In the genomic region with DNA sequence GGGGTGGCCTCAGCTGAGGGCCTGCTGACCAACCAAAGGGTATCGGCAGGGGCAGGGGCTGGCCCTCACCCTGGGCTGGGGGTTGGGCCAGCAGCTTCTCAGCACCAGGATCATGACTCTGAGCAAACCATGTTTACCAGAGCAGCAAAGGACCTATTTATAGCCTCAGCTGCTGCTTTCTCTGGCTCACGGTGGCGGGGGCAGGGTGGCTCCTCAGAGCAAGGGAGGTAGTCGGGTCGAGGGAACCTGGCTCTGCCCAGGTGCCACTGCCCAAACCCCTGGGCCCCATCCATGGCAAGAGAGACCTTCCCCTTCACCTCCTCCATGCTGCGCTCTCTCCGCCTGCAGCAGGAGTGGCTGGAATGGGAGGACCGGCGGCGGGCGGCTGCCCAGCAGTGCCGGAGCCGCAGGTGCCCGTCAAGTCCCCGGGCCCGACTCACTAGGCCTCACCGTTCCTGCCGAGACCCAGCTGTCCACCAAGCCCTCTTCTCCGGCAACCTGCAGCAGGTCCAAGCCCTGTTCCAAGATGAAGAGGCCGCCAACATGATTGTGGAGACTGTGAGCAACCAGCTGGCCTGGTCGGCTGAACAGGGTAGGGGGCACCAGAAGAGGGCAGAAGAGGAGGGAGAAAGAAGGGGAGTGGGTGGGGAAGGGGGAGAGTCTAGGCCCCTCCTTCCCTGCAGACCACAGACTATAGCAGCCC, we compare ENCODE assay signal across 1 cellular context.
A peak's percentile ranks its signal among the peaks of the same experiment; 100 is the strongest.
TF ChIP-seq lines count a peak whose summit lies in the region.

A gene with protein sequence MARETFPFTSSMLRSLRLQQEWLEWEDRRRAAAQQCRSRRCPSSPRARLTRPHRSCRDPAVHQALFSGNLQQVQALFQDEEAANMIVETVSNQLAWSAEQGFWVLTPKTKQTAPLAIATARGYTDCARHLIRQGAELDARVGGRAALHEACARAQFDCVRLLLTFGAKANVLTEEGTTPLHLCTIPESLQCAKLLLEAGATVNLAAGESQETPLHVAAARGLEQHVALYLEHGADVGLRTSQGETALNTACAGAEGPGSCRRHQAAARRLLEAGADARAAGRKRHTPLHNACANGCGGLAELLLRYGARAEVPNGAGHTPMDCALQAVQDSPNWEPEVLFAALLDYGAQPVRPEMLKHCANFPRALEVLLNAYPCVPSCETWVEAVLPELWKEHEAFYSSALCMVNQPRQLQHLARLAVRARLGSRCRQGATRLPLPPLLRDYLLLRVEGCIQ (plus strand): TSS at position 206 of the 703 bp plus-strand sequence. CDS start 86 bp downstream, at position 292.

TF ChIP-seq in HepG2, 621 proteins besides CTCF, POLR2A, EP300 and RAD21 (continued from another document and continues in another):
- TF ChIP-seq, protein P1, sequence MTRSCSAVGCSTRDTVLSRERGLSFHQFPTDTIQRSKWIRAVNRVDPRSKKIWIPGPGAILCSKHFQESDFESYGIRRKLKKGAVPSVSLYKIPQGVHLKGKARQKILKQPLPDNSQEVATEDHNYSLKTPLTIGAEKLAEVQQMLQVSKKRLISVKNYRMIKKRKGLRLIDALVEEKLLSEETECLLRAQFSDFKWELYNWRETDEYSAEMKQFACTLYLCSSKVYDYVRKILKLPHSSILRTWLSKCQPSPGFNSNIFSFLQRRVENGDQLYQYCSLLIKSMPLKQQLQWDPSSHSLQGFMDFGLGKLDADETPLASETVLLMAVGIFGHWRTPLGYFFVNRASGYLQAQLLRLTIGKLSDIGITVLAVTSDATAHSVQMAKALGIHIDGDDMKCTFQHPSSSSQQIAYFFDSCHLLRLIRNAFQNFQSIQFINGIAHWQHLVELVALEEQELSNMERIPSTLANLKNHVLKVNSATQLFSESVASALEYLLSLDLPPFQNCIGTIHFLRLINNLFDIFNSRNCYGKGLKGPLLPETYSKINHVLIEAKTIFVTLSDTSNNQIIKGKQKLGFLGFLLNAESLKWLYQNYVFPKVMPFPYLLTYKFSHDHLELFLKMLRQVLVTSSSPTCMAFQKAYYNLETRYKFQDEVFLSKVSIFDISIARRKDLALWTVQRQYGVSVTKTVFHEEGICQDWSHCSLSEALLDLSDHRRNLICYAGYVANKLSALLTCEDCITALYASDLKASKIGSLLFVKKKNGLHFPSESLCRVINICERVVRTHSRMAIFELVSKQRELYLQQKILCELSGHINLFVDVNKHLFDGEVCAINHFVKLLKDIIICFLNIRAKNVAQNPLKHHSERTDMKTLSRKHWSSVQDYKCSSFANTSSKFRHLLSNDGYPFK (CRISPR knock-in tag; IDR thresholded peaks at IDR 0.05; ENCODE audit: borderline replicate concordance), result peak; percentile 48; the same call in 1 of the 2 replicates
- TF ChIP-seq ZNF501 (CRISPR knock-in tag; IDR thresholded peaks at IDR 0.05) (peak; percentile 56), CHD4 (IDR thresholded peaks at IDR 0.05; ENCODE audit: borderline replicate concordance, low read length) (no peak), ZC3H4 (CRISPR knock-in tag; IDR thresholded peaks at IDR 0.05; ENCODE audit: borderline replicate concordance) (no peak), TOE1 (CRISPR knock-in tag; IDR thresholded peaks at IDR 0.05) (no peak), FOXO1 (CRISPR knock-in tag; IDR thresholded peaks at IDR 0.05) (peak; percentile 42; the same call in 1 of the 2 replicates), ZNF549 (CRISPR knock-in tag; IDR thresholded peaks at IDR 0.05) (no peak), ZNF547 (CRISPR knock-in tag; IDR thresholded peaks at IDR 0.05) (no peak), ZNF296 (CRISPR knock-in tag; conservative IDR thresholded peaks at IDR 0.05) (no peak), ZNF33A (CRISPR knock-in tag; IDR thresholded peaks at IDR 0.05; ENCODE audit: borderline replicate concordance) (no peak), POLR2G (IDR thresholded peaks at IDR 0.05; ENCODE audit: low read depth, low read length) (0 out of 2 replicates have a peak, but pooled peaks have one; percentile 22), ZNF33B (CRISPR knock-in tag; IDR thresholded peaks at IDR 0.05) (no peak), RBM39 (IDR thresholded peaks at IDR 0.05; ENCODE audit: low read depth, low read length, poor library complexity, severe bottlenecking) (no peak), ZNF337 (CRISPR knock-in tag; IDR thresholded peaks at IDR 0.05; ENCODE audit: borderline replicate concordance, low read depth) (no peak), NBN (conservative IDR thresholded peaks at IDR 0.05) (no peak), SP140L (CRISPR knock-in tag; IDR thresholded peaks at IDR 0.05; ENCODE audit: borderline replicate concordance) (no peak), ZIK1 (CRISPR knock-in tag; IDR thresholded peaks at IDR 0.05; ENCODE audit: borderline replicate concordance, low read depth) (no peak), ZFP90 (CRISPR knock-in tag; IDR thresholded peaks at IDR 0.05; ENCODE audit: borderline replicate concordance) (no peak), TCF12 (IDR thresholded peaks at IDR 0.05) (no peak), TCF12 (CRISPR knock-in tag; IDR thresholded peaks at IDR 0.05) (no peak), ZNF713 (CRISPR knock-in tag; IDR thresholded peaks at IDR 0.05) (0 out of 2 replicates have a peak, but pooled peaks have one; percentile 69), ZNF431 (CRISPR knock-in tag; IDR thresholded peaks at IDR 0.05; ENCODE audit: borderline replicate concordance, low read depth) (no peak), SOX5 (CRISPR knock-in tag; IDR thresholded peaks at IDR 0.05; ENCODE audit: borderline replicate concordance) (no peak), THYN1 (CRISPR knock-in tag; IDR thresholded peaks at IDR 0.05; ENCODE audit: borderline replicate concordance, low read depth) (no peak), MLLT10 (CRISPR knock-in tag; IDR thresholded peaks at IDR 0.05) (no peak), ZBTB7B (CRISPR knock-in tag; IDR thresholded peaks at IDR 0.05) (no peak), SP2 (CRISPR knock-in tag; IDR thresholded peaks at IDR 0.05) (no peak), ESRRA (CRISPR knock-in tag; IDR thresholded peaks at IDR 0.05; ENCODE audit: low read depth) (no peak), HNRNPLL (IDR thresholded peaks at IDR 0.05; ENCODE audit: low read depth, low read length, poor library complexity, severe bottlenecking) (peak; percentile 67), ZFX (CRISPR knock-in tag; IDR thresholded peaks at IDR 0.05; ENCODE audit: low read depth) (peak; percentile 78)
- TF ChIP-seq, protein P2, sequence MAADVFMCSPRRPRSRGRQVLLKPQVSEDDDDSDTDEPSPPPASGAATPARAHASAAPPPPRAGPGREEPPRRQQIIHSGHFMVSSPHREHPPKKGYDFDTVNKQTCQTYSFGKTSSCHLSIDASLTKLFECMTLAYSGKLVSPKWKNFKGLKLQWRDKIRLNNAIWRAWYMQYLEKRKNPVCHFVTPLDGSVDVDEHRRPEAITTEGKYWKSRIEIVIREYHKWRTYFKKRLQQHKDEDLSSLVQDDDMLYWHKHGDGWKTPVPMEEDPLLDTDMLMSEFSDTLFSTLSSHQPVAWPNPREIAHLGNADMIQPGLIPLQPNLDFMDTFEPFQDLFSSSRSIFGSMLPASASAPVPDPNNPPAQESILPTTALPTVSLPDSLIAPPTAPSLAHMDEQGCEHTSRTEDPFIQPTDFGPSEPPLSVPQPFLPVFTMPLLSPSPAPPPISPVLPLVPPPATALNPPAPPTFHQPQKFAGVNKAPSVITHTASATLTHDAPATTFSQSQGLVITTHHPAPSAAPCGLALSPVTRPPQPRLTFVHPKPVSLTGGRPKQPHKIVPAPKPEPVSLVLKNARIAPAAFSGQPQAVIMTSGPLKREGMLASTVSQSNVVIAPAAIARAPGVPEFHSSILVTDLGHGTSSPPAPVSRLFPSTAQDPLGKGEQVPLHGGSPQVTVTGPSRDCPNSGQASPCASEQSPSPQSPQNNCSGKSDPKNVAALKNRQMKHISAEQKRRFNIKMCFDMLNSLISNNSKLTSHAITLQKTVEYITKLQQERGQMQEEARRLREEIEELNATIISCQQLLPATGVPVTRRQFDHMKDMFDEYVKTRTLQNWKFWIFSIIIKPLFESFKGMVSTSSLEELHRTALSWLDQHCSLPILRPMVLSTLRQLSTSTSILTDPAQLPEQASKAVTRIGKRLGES (CRISPR knock-in tag; IDR thresholded peaks at IDR 0.05; ENCODE audit: borderline replicate concordance), result no peak
- TF ChIP-seq, protein P3, sequence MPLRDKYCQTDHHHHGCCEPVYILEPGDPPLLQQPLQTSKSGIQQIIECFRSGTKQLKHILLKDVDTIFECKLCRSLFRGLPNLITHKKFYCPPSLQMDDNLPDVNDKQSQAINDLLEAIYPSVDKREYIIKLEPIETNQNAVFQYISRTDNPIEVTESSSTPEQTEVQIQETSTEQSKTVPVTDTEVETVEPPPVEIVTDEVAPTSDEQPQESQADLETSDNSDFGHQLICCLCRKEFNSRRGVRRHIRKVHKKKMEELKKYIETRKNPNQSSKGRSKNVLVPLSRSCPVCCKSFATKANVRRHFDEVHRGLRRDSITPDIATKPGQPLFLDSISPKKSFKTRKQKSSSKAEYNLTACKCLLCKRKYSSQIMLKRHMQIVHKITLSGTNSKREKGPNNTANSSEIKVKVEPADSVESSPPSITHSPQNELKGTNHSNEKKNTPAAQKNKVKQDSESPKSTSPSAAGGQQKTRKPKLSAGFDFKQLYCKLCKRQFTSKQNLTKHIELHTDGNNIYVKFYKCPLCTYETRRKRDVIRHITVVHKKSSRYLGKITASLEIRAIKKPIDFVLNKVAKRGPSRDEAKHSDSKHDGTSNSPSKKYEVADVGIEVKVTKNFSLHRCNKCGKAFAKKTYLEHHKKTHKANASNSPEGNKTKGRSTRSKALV (CRISPR knock-in tag; IDR thresholded peaks at IDR 0.05), result no peak
- TF ChIP-seq, protein P4, sequence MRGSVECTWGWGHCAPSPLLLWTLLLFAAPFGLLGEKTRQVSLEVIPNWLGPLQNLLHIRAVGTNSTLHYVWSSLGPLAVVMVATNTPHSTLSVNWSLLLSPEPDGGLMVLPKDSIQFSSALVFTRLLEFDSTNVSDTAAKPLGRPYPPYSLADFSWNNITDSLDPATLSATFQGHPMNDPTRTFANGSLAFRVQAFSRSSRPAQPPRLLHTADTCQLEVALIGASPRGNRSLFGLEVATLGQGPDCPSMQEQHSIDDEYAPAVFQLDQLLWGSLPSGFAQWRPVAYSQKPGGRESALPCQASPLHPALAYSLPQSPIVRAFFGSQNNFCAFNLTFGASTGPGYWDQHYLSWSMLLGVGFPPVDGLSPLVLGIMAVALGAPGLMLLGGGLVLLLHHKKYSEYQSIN (CRISPR knock-in tag; IDR thresholded peaks at IDR 0.05; ENCODE audit: borderline replicate concordance), result no peak
- TF ChIP-seq, protein P5, sequence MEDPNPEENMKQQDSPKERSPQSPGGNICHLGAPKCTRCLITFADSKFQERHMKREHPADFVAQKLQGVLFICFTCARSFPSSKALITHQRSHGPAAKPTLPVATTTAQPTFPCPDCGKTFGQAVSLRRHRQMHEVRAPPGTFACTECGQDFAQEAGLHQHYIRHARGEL (CRISPR knock-in tag; IDR thresholded peaks at IDR 0.05), result no peak
- TF ChIP-seq, protein P6, sequence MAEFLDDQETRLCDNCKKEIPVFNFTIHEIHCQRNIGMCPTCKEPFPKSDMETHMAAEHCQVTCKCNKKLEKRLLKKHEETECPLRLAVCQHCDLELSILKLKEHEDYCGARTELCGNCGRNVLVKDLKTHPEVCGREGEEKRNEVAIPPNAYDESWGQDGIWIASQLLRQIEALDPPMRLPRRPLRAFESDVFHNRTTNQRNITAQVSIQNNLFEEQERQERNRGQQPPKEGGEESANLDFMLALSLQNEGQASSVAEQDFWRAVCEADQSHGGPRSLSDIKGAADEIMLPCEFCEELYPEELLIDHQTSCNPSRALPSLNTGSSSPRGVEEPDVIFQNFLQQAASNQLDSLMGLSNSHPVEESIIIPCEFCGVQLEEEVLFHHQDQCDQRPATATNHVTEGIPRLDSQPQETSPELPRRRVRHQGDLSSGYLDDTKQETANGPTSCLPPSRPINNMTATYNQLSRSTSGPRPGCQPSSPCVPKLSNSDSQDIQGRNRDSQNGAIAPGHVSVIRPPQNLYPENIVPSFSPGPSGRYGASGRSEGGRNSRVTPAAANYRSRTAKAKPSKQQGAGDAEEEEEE (CRISPR knock-in tag; IDR thresholded peaks at IDR 0.05; ENCODE audit: borderline replicate concordance), result no peak
- TF ChIP-seq, protein P7, sequence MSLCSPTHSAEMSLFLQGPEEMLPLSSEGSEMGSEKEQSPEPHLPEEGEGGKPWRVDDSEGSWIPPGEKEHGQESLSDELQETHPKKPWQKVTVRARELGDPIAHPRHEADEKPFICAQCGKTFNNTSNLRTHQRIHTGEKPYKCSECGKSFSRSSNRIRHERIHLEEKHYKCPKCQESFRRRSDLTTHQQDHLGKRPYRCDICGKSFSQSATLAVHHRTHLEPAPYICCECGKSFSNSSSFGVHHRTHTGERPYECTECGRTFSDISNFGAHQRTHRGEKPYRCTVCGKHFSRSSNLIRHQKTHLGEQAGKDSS (CRISPR knock-in tag; IDR thresholded peaks at IDR 0.05; ENCODE audit: borderline replicate concordance, low read depth), result no peak; the same call in 1 of the 2 replicates
- TF ChIP-seq, protein P8, sequence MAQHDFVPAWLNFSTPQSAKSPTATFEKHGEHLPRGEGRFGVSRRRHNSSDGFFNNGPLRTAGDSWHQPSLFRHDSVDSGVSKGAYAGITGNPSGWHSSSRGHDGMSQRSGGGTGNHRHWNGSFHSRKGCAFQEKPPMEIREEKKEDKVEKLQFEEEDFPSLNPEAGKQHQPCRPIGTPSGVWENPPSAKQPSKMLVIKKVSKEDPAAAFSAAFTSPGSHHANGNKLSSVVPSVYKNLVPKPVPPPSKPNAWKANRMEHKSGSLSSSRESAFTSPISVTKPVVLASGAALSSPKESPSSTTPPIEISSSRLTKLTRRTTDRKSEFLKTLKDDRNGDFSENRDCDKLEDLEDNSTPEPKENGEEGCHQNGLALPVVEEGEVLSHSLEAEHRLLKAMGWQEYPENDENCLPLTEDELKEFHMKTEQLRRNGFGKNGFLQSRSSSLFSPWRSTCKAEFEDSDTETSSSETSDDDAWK (CRISPR knock-in tag; IDR thresholded peaks at IDR 0.05), result no peak
- TF ChIP-seq, protein P9, sequence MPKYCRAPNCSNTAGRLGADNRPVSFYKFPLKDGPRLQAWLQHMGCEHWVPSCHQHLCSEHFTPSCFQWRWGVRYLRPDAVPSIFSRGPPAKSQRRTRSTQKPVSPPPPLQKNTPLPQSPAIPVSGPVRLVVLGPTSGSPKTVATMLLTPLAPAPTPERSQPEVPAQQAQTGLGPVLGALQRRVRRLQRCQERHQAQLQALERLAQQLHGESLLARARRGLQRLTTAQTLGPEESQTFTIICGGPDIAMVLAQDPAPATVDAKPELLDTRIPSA (CRISPR knock-in tag; IDR thresholded peaks at IDR 0.05; ENCODE audit: borderline replicate concordance), result no peak
